ENCODE assay signal across 8 cellular contexts in genomic region chr7:19051767-19052375, GRCh38.
DNase-seq lines count a peak whose midpoint lies in the region; ATAC-seq and TF ChIP-seq lines count a peak whose summit lies in the region.

No MANE protein-coding gene starts in this region.

- H3K27me3 Mint-ChIP-seq in Caco-2 (ENCODE audit: insufficient read depth, unreplicated experiment) = peaks cover under 1% of the 10 kb centered on the region

- H2AK5ac ChIP-seq in mesendoderm (ENCODE audit: low read length) = no peak overlapping the region

- no peak overlapping the region for H3K4ac ChIP-seq in mesendoderm (ENCODE audit: low read depth, low read length)

- no peak overlapping the region for H4K5ac ChIP-seq in mesendoderm (ENCODE audit: low read length)

- in situ Hi-C loops in T47D (cut with HindIII; ENCODE audit: low pct_unique_long_range_greater_than_20kb, low sequenced_read_pairs) = no loop called here

- no CpG with 5 or more reads among the region's 7 CpGs for WGBS in mesendoderm (ENCODE audit: extremely low coverage, insufficient coverage, low lambda C conversion rate)

- H2BK5ac ChIP-seq in mesendoderm (ENCODE audit: low read length) = no peak overlapping the region

- peak; percentile 94 for ATAC-seq in GM18511 (IDR thresholded peaks at IDR 0.05; ENCODE audit: unreplicated experiment)
- ATAC-seq in HG02970 (IDR thresholded peaks at IDR 0.05; ENCODE audit: low FRiP score, unreplicated experiment) = peak; percentile 88

- H2BK120ac ChIP-seq in mesendoderm (ENCODE audit: low read depth, low read length) = no peak overlapping the region

- H3K4me1 ChIP-seq in Caco-2 (no peaks in the 10 kb centered on the region), mesendoderm (ENCODE audit: control insufficient read depth, low read depth, low read length) (no peaks in the 10 kb centered on the region)

- BruUV-seq in Caco-2 (replicated peaks; lab: Mats Ljungman, UMichigan) = no TSS peak

- no peaks in the 10 kb centered on the region for H3K4me1 Mint-ChIP-seq in Caco-2 (ENCODE audit: low read depth, unreplicated experiment)

- H3K36me3 ChIP-seq in Caco-2 (ENCODE audit: control insufficient read depth, insufficient read depth, low read length) = no peaks in the 10 kb centered on the region
- no peaks in the 10 kb centered on the region for H3K36me3 ChIP-seq in mesendoderm (ENCODE audit: control insufficient read depth, insufficient read depth, low read length)

- peak; percentile 68 to 77 for TF ChIP-seq CTCF in Caco-2 (IDR thresholded peaks at IDR 0.05; ENCODE audit: insufficient read depth in 1 of 2, low read depth in 1 of 2, low read length in 1 of 2, severe bottlenecking in 1 of 2, unreplicated experiment in 1 of 2)

- H3K23ac ChIP-seq in mesendoderm (ENCODE audit: low read length) = no peak overlapping the region

- no peak overlapping the region for H3K27ac Mint-ChIP-seq in Caco-2 (ENCODE audit: unreplicated experiment)

- CTCF ChIA-PET in Caco-2 (lab: Charles Lee) = no interaction called here

- H3K4me3 ChIP-seq in Caco-2 (ENCODE audit: low read depth, low read length) = no peak overlapping the region
- H3K4me3 ChIP-seq in mesendoderm (ENCODE audit: low read length) = no peak overlapping the region

- no peak overlapping the region for H3K9ac ChIP-seq in mesendoderm (ENCODE audit: low read length)

- no peaks in the 10 kb centered on the region for H3K79me2 ChIP-seq in mesendoderm (ENCODE audit: control insufficient read depth, insufficient read depth, low read length)

- peak; percentile 35 to 46 for DNase-seq in Caco-2
- peak; percentile 23 for DNase-seq in NCI-H460 (ENCODE audit: extremely low read depth, low read depth)
- DNase-seq in T47D (ENCODE audit: low read depth in 1 of 2, low spot score in 1 of 2) = peak; percentile 32 to 65
- peak; percentile 57 for DNase-seq in mesendoderm
- DNase-seq in cerebellum (ENCODE audit: low spot score) = no peak
- DNase-seq in globus pallidus (ENCODE audit: low spot score) = no peak

- peaks cover 3% of the 10 kb centered on the region for H3K9me3 ChIP-seq in Caco-2

- POLR2A ChIA-PET in Caco-2 (lab: Charles Lee) = no interaction called here

- peaks cover 4% of the 10 kb centered on the region for H3K9me3 Mint-ChIP-seq in Caco-2 (ENCODE audit: unreplicated experiment)

- no peak overlapping the region for H2BK15ac ChIP-seq in mesendoderm (replicated peaks; ENCODE audit: low read depth)

- H3K18ac ChIP-seq in mesendoderm (ENCODE audit: low read length) = no peak overlapping the region

- no peak overlapping the region for H3K4me2 ChIP-seq in mesendoderm (ENCODE audit: low read length)

- no peak overlapping the region for H3K27ac ChIP-seq in mesendoderm (ENCODE audit: low read depth, low read length)

- no peak overlapping the region for H3K56ac ChIP-seq in mesendoderm (ENCODE audit: low read length)

- H3K36me3 Mint-ChIP-seq in Caco-2 (ENCODE audit: insufficient read depth, unreplicated experiment) = no peaks in the 10 kb centered on the region

- intact Hi-C loops in Caco-2 (cut with micrococcal nuclease; ENCODE audit: unreplicated experiment) = loop anchor here (1.0 kb wide), 1 partner anchor 359 kb away; no protein-coding TSS in a partner anchor

- H3K79me1 ChIP-seq in mesendoderm (ENCODE audit: low read length) = no peaks in the 10 kb centered on the region

- H3K4me3 Mint-ChIP-seq in Caco-2 (ENCODE audit: unreplicated experiment) = no peak overlapping the region

- H3K27me3 ChIP-seq in Caco-2 (replicated peaks; ENCODE audit: control insufficient read depth, insufficient read depth, low read length) (no peaks in the 10 kb centered on the region), mesendoderm (ENCODE audit: insufficient read depth, low read length, poor library complexity) (no peaks in the 10 kb centered on the region)

- H4K8ac ChIP-seq in mesendoderm (ENCODE audit: low read depth, low read length) = no peak overlapping the region

Comparison
In these comparisons a context has a peak if more than half of its experiments do, and no peak if none do; other contexts are left out.
1. DNase-seq: peak in Caco-2 (2 of 2), NCI-H460 (single experiment), T47D (2 of 2) and mesendoderm (single experiment); none in cerebellum (single experiment) and globus pallidus (single experiment).